In the genomic region with DNA sequence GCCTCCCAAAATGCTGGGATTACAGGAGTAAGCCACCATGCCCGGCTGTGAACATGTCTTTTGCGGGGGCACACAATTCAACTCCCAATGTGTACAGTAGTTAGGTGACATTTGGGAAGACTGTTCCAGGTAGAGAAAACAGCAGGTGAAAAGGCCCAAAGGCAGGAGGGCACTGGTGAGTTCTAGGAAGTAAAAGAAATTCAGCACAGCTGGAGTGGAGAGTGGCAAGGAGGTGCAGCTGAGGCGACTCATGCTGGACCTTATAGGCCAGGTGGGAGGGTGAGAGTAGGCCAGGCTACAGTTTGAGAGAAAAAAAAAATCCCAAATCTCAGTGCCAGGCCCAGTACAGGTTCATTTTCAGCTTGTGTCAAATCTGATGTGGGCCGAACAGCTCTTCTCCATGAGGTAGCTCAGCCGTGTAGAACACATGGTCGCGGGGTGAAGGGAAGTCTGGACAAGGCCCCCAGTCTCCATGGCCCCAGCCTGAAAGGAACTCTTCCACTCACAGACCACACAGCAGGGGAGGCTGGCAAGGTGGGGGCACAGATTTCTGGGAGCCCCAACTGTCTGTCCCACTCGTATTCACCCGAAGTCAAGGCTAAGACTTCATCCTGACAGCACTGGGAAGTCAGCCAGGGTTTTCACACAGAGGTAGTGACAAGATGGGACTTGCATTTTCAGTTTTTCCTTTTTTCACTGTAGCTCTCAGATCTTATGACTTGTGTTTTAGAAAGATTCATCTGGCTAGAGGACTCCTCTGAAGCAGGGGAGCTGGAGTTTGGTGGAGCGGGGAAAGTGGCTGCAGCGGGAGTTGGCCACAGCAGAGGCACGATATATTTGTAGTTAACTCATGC, we compare ENCODE assay signal across 1 cellular context.
TF ChIP-seq lines count a peak whose summit lies in the region.

No MANE protein-coding gene starts in this region.

TF ChIP-seq in WTC11, 78 proteins besides CTCF, POLR2A, EP300 and RAD21 (continued from another document):
- TF ChIP-seq, protein P1, sequence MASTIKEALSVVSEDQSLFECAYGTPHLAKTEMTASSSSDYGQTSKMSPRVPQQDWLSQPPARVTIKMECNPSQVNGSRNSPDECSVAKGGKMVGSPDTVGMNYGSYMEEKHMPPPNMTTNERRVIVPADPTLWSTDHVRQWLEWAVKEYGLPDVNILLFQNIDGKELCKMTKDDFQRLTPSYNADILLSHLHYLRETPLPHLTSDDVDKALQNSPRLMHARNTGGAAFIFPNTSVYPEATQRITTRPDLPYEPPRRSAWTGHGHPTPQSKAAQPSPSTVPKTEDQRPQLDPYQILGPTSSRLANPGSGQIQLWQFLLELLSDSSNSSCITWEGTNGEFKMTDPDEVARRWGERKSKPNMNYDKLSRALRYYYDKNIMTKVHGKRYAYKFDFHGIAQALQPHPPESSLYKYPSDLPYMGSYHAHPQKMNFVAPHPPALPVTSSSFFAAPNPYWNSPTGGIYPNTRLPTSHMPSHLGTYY (CRISPR knock-in tag; IDR thresholded peaks at IDR 0.05) = no peak
TF ChIP-seq in WTC11: peak in this region for 0.
